8 cellular contexts compared by ENCODE assay signal in genomic region chr6:127554435-127555006, GRCh38. TPM values are rescaled to one million over a fixed set of nuclear protein-coding genes. Genes with fewer than 3 reads are reported as not detected.
DNase-seq lines count a peak whose midpoint lies in the region; ATAC-seq, FAIRE-seq and TF ChIP-seq lines count a peak whose summit lies in the region.

No MANE protein-coding gene starts in this region.

- CTCF ChIA-PET in A673 (lab: Charles Lee): interaction anchor here (0.6 to 1.2 kb wide), 2 partner anchors 87 to 108 kb away, joined by 5 to 6 read pairs; no protein-coding TSS in a partner anchor

- H3K27me3 Mint-ChIP-seq in progenitor cell of endocrine pancreas: no peaks in the 10 kb centered on the region
- peaks cover 13% of the 10 kb centered on the region for H3K27me3 Mint-ChIP-seq in activated T-cell treated with anti-CD3 and anti-CD28 coated beads, Interleukin-2, amount 50 U/mL, for 4 hours (ENCODE audit: low read depth)

- H3K9me3 Mint-ChIP-seq in progenitor cell of endocrine pancreas (ENCODE audit: low read depth): no peaks in the 10 kb centered on the region
- no peaks in the 10 kb centered on the region for H3K9me3 Mint-ChIP-seq in activated T-cell treated with anti-CD3 and anti-CD28 coated beads, Interleukin-2, amount 50 U/mL, for 4 hours

- H3K4me3 ChIP-seq in A673 (ENCODE audit: low read depth, low read length, poor library complexity, severe bottlenecking) (no peak overlapping the region), bronchial epithelial cell (ENCODE audit: low read depth, low read length) (no peak overlapping the region)

- intact Hi-C loops in A673 (cut with micrococcal nuclease; ENCODE audit: unreplicated experiment): loop anchor here (1.0 to 5.0 kb wide), 2 partner anchors 88 to 133 kb away; no protein-coding TSS in a partner anchor

- TF ChIP-seq CTCF in A673 (conservative IDR thresholded peaks at IDR 0.05; ENCODE audit: low read depth, low read length) (peak; percentile 64), bronchial epithelial cell (IDR thresholded peaks at IDR 0.05; ENCODE audit: insufficient read depth, low read length, severe bottlenecking) (peak; percentile 45), progenitor cell of endocrine pancreas (IDR thresholded peaks at IDR 0.05; ENCODE audit: unreplicated experiment) (peak; percentile 49)

- no peaks in the 10 kb centered on the region for H3K4me1 ChIP-seq in A673 (ENCODE audit: insufficient read depth, low read length, poor library complexity, severe bottlenecking)

- H3K27me3 ChIP-seq in A673 (replicated peaks; ENCODE audit: insufficient read depth, low read depth, low read length, poor library complexity) (no peaks in the 10 kb centered on the region), bronchial epithelial cell (ENCODE audit: control insufficient read depth, insufficient read depth, low read length) (no peaks in the 10 kb centered on the region)

- H3K27ac Mint-ChIP-seq in progenitor cell of endocrine pancreas: no peak overlapping the region

- no peak for FAIRE-seq in bronchial epithelial cell (lab: Jason Lieb, UNC)

- H3K9me3 ChIP-seq in A673 (ENCODE audit: low read depth, low read length, poor library complexity, severe bottlenecking): no peaks in the 10 kb centered on the region

- no peaks in the 10 kb centered on the region for H3K36me3 ChIP-seq in A673 (ENCODE audit: insufficient read depth, low read length, poor library complexity, severe bottlenecking)
- H3K36me3 ChIP-seq in bronchial epithelial cell (ENCODE audit: control insufficient read depth, insufficient read depth, low read length): no peaks in the 10 kb centered on the region

- no peak overlapping the region for H3K4me3 Mint-ChIP-seq in progenitor cell of endocrine pancreas (ENCODE audit: low read depth)
- no peak overlapping the region for H3K4me3 Mint-ChIP-seq in activated T-cell treated with anti-CD3 and anti-CD28 coated beads, Interleukin-2, amount 50 U/mL, for 4 hours

- BruUV-seq in A673 (replicated peaks; lab: Mats Ljungman, UMichigan): no TSS peak

- H3K27ac ChIP-seq in A673 (ENCODE audit: low read depth, low read length, poor library complexity, severe bottlenecking): no peak overlapping the region

- ATAC-seq in HG02981 (IDR thresholded peaks at IDR 0.05; ENCODE audit: unreplicated experiment) (peak; percentile 66), GM18502 (IDR thresholded peaks at IDR 0.05; ENCODE audit: poor library complexity, unreplicated experiment) (no peak)
- no peak for ATAC-seq in activated T-cell treated with anti-CD3 and anti-CD28 coated beads, Interleukin-2, amount 50 U/mL, for 4 hours

- H3K36me3 Mint-ChIP-seq in progenitor cell of endocrine pancreas (ENCODE audit: insufficient read depth): no peaks in the 10 kb centered on the region
- no peaks in the 10 kb centered on the region for H3K36me3 Mint-ChIP-seq in activated T-cell treated with anti-CD3 and anti-CD28 coated beads, Interleukin-2, amount 50 U/mL, for 4 hours (ENCODE audit: insufficient read depth)

- DNase-seq in A673 (ENCODE audit: low spot score) (peak; percentile 61), GM03348 (ENCODE audit: low spot score) (peak; percentile 31), NCI-H524 treated with DMSO at 0.1 percent for 48 hours (lab: John Stamatoyannopoulos, UW) (peak; percentile 69), bronchial epithelial cell (ENCODE audit: low read depth) (peak; percentile 57), progenitor cell of endocrine pancreas (ENCODE audit: low spot score, unreplicated experiment) (no peak)
- DNase-seq in activated T-cell treated with anti-CD3 and anti-CD28 coated beads, Interleukin-2, amount 50 U/mL, for 4 hours: no peak

- POLR2A ChIA-PET in A673 (lab: Charles Lee; ENCODE audit: low non-redundant PET): no interaction called here

- no peaks in the 10 kb centered on the region for H3K4me1 Mint-ChIP-seq in progenitor cell of endocrine pancreas (ENCODE audit: low read depth)
- H3K4me1 Mint-ChIP-seq in activated T-cell treated with anti-CD3 and anti-CD28 coated beads, Interleukin-2, amount 50 U/mL, for 4 hours (ENCODE audit: low read depth): no peaks in the 10 kb centered on the region

RNA-seq across cellular contexts. Expression of gene C6orf58, which starts 22.5 kb away (rescaled TPM):
- total RNA-seq in A673 (2021): 0.64 and 1.1 TPM in 2 replicates
- not detected in 2 replicates for total RNA-seq in bronchial epithelial cell
- total RNA-seq in progenitor cell of endocrine pancreas: not detected in 2 replicates
- not detected for total RNA-seq in activated T-cell treated with anti-CD3 and anti-CD28 coated beads, Interleukin-2, amount 50 U/mL, for 4 hours

Comparison
In these comparisons a context has a peak if more than half of its experiments do, and no peak if none do; other contexts are left out.
1. DNase-seq: peak in A673 (single experiment), GM03348 (single experiment), NCI-H524 treated with DMSO at 0.1 percent for 48 hours (single experiment) and bronchial epithelial cell (single experiment); none in progenitor cell of endocrine pancreas (single experiment) and activated T-cell treated with anti-CD3 and anti-CD28 coated beads, Interleukin-2, amount 50 U/mL, for 4 hours (single experiment).
2. Peak in every context shown above with its lines, with median percentiles within 50 percentile points of each other: CTCF ChIP-seq.